In the genomic region with DNA sequence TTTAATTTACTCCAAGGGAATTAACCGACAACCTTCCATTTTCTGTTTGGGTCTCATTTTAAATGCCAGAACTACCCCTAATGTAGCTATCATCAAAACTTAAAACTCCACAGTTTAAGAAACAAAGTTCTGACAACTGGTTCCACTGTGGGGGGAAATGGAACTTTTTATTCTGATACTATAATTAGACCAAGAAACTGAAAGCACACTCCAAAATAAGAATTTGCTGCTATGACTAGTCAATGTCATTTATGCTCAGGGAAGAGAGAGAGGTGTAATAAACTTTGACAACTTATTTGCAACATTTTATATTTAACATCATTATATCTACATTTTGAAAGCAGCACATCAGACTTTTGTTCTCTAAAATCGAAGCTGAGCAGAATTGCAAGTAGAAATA, we compare ENCODE assay signal across 30 cellular contexts.
"Had no signal": no experiment of that assay in that cellular context is flagged by ENCODE, and none has a peak within 500 bp of the region (broad histone marks: within the 10 kb centered on the region; RNA-seq: fewer than 3 reads in every experiment).

No MANE protein-coding gene starts in this region.

- H3K4me1 Mint-ChIP-seq: activated CD4-positive, alpha-beta memory T cell treated with anti-CD3 and anti-CD28 coated beads, Interleukin-2, amount 10 ng/mL, durations not matched to agents 7 days and 5 days; activated T-helper 17 cell treated with anti-CD3 and anti-CD28 coated beads, Interleukin-2, amount 50 U/mL, for 72 hours; central memory CD8-positive, alpha-beta T cell had no signal

- H3K27ac Mint-ChIP-seq: activated B cell treated with CpG ODN at 0.5 μM for 24 hours; activated CD4-positive, alpha-beta memory T cell treated with anti-CD3 and anti-CD28 coated beads, Interleukin-2, amount 10 ng/mL, durations not matched to agents 7 days and 5 days; activated CD8-positive, alpha-beta memory T cell treated with anti-CD3 and anti-CD28 coated beads, Interleukin-2, amount 10 ng/mL, durations not matched to agents 7 days and 5 days; activated naive CD4-positive, alpha-beta T cell treated with anti-CD3 and anti-CD28 coated beads for 36 hours; activated naive CD4-positive, alpha-beta T cell treated with anti-CD3 and anti-CD28 coated beads, Interleukin-2, amount 50 U/mL, for 72 hours; activated T-cell treated with anti-CD3 and anti-CD28 coated beads, Interleukin-2, amount 50 U/mL, for 72 hours; activated T-helper 17 cell treated with anti-CD3 and anti-CD28 coated beads, Interleukin-2, amount 50 U/mL, for 72 hours had no signal

- H3K4me3 ChIP-seq: ascending aorta, cardiac muscle cell, colonic mucosa had no signal

- H3K36me3 ChIP-seq: ascending aorta, cardiac muscle cell, colonic mucosa had no signal

- H3K9me3 Mint-ChIP-seq: activated B cell treated with CpG ODN at 0.5 μM for 24 hours; activated CD4-positive, alpha-beta memory T cell treated with anti-CD3 and anti-CD28 coated beads, Interleukin-2, amount 10 ng/mL, durations not matched to agents 7 days and 5 days; activated naive CD4-positive, alpha-beta T cell treated with anti-CD3 and anti-CD28 coated beads for 36 hours; activated naive CD4-positive, alpha-beta T cell treated with anti-CD3 and anti-CD28 coated beads, Interleukin-2, amount 50 U/mL, for 72 hours; activated T-cell treated with anti-CD3 and anti-CD28 coated beads, Interleukin-2, amount 50 U/mL, for 72 hours; activated T-helper 17 cell treated with anti-CD3 and anti-CD28 coated beads, Interleukin-2, amount 50 U/mL, for 72 hours; central memory CD8-positive, alpha-beta T cell had no signal

- H3K9me3 ChIP-seq: ascending aorta, colonic mucosa had no signal

- ATAC-seq: activated CD8-positive, alpha-beta memory T cell treated with anti-CD3 and anti-CD28 coated beads, Interleukin-2, amount 10 ng/mL, durations not matched to agents 7 days and 5 days; activated naive CD4-positive, alpha-beta T cell treated with anti-CD3 and anti-CD28 coated beads, Interleukin-2, amount 50 U/mL, for 72 hours; activated T-cell treated with anti-CD3 and anti-CD28 coated beads, Interleukin-2, amount 50 U/mL, for 72 hours; activated T-helper 17 cell treated with anti-CD3 and anti-CD28 coated beads, Interleukin-2, amount 50 U/mL, for 72 hours had no signal

- H3K27ac ChIP-seq: ascending aorta, cardiac muscle cell, colonic mucosa, VCaP had no signal

- DNase-seq: activated B cell treated with CpG ODN at 0.5 μM for 24 hours; activated CD4-positive, alpha-beta memory T cell treated with anti-CD3 and anti-CD28 coated beads, Interleukin-2, amount 10 ng/mL, durations not matched to agents 7 days and 5 days; activated CD4-positive, alpha-beta T cell treated with anti-CD3 and anti-CD28 coated beads for 48 hours; activated CD4-positive, CD25-positive, alpha-beta regulatory T cell treated with anti-CD3 and anti-CD28 coated beads, Interleukin-2, amount 50 U/mL, for 72 hours; activated CD8-positive, alpha-beta memory T cell treated with anti-CD3 and anti-CD28 coated beads for 24 hours; activated CD8-positive, alpha-beta memory T cell treated with anti-CD3 and anti-CD28 coated beads, Interleukin-2, amount 10 ng/mL, durations not matched to agents 7 days and 5 days; activated effector memory CD4-positive, alpha-beta T cell treated with anti-CD3 and anti-CD28 coated beads, Interleukin-2, amount 50 U/mL, for 16 hours; activated naive CD4-positive, alpha-beta T cell treated with anti-CD3 and anti-CD28 coated beads for 36 hours; activated T-cell treated with anti-CD3 and anti-CD28 coated beads, Interleukin-2, amount 50 U/mL, for 1 hour; activated T-cell treated with anti-CD3 and anti-CD28 coated beads, Interleukin-2, amount 50 U/mL, for 72 hours; amygdala; colonic mucosa; NCI-H1105; NCI-H1417 treated with DMSO at 0.1 percent for 48 hours; NCI-H1694; NCI-H2029; NCI-H345; NCI-H524 treated with DMSO at 0.1 percent for 48 hours; NK-92 treated with Interleukin-12 subunit alpha and Interleukin-12 subunit beta, amount 100 ng/mL, for 24 hours; Right ventricle myocardium superior; SW 1271; T-helper 1 cell; T-helper 2 cell; T-helper 9 cell had no signal

- H3K36me3 Mint-ChIP-seq: activated CD8-positive, alpha-beta memory T cell treated with anti-CD3 and anti-CD28 coated beads, Interleukin-2, amount 10 ng/mL, durations not matched to agents 7 days and 5 days; activated naive CD4-positive, alpha-beta T cell treated with anti-CD3 and anti-CD28 coated beads, Interleukin-2, amount 50 U/mL, for 72 hours had no signal

- H3K4me3 Mint-ChIP-seq: activated B cell treated with CpG ODN at 0.5 μM for 24 hours; activated CD4-positive, alpha-beta memory T cell treated with anti-CD3 and anti-CD28 coated beads, Interleukin-2, amount 10 ng/mL, durations not matched to agents 7 days and 5 days; activated CD8-positive, alpha-beta memory T cell treated with anti-CD3 and anti-CD28 coated beads, Interleukin-2, amount 10 ng/mL, durations not matched to agents 7 days and 5 days; activated naive CD4-positive, alpha-beta T cell treated with anti-CD3 and anti-CD28 coated beads for 36 hours; activated T-cell treated with anti-CD3 and anti-CD28 coated beads, Interleukin-2, amount 50 U/mL, for 72 hours; activated T-helper 17 cell treated with anti-CD3 and anti-CD28 coated beads, Interleukin-2, amount 50 U/mL, for 72 hours; central memory CD8-positive, alpha-beta T cell had no signal

- H3K27me3 ChIP-seq: ascending aorta, cardiac muscle cell, colonic mucosa had no signal

- H3K4me1 ChIP-seq: ascending aorta, colonic mucosa had no signal
